In the genomic region with DNA sequence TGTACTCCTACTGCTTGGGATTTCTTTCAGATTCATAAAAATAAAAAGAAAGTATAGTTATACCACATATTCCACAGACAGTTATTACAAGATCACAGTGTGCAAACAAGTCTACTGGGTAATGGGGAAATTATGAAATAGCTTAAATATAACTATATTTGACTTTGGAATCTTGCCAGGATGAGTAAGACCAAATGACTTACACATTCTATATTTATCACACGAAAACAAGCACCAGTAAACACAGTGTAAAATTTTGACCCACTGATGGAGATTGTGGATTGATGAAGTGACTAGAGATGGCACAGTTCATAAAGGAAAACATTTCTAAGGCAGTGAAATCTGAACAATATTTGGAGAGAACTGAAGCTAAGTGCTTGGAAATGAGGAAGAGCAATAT, we compare ENCODE assay signal across 28 cellular contexts.
A peak's percentile ranks its signal among the peaks of the same experiment; 100 is the strongest.
DNase-seq lines count a peak whose midpoint lies in the region; ATAC-seq, FAIRE-seq and TF ChIP-seq lines count a peak whose summit lies in the region.
"Had no signal": no experiment of that assay in that cellular context is flagged by ENCODE, and none has a peak within 500 bp of the region (broad histone marks: within the 10 kb centered on the region; RNA-seq: fewer than 3 reads in every experiment).

No MANE protein-coding gene starts in this region.

- no peak for TF ChIP-seq POLR2A in NB4 (IDR thresholded peaks at IDR 0.05; ENCODE audit: extremely low read depth, insufficient read length)

- DNase-seq in CD14-positive monocyte (ENCODE audit: low spot score), result no peak
- peak; percentile 44 for DNase-seq in NB4 (ENCODE audit: low read depth)
- DNase-seq in astrocyte (ENCODE audit: low read depth), result peak; percentile 3
- DNase-seq in foreskin fibroblast, result peak; percentile 2 to 26
- DNase-seq in NCI-H2227 treated with DMSO at 0.1 percent for 48 hours (lab: John Stamatoyannopoulos, UW), result no peak
- DNase-seq in G401 (ENCODE audit: low spot score), result no peak
- DNase-seq: activated CD4-positive, alpha-beta T cell treated with anti-CD3 and anti-CD28 coated beads, Interleukin-2, amount 10 ng/mL, durations not matched to agents 7 days and 5 days; activated naive CD8-positive, alpha-beta T cell treated with anti-CD3 and anti-CD28 coated beads, Interleukin-2, amount 10 ng/mL, durations not matched to agents 7 days and 5 days; brain microvascular endothelial cell; Calu3; islet precursor cell; KG1; mucosa of descending colon; NCI-H1092; NCI-H1930; NCI-H226; substantia nigra; T-helper 2 cell; WERI-Rb-1 had no signal

- H3K4me3 Mint-ChIP-seq in CD14-positive monocyte, result peak overlapping the region in 1 of 2 donors; percentile 22
- no peak overlapping the region for H3K4me3 Mint-ChIP-seq in astrocyte (ENCODE audit: unreplicated experiment)
- H3K4me3 Mint-ChIP-seq: activated CD4-positive, alpha-beta T cell treated with anti-CD3 and anti-CD28 coated beads, Interleukin-2, amount 10 ng/mL, durations not matched to agents 7 days and 5 days; activated naive CD8-positive, alpha-beta T cell treated with anti-CD3 and anti-CD28 coated beads, Interleukin-2, amount 10 ng/mL, durations not matched to agents 7 days and 5 days had no signal

- no peaks in the 10 kb centered on the region for H3K36me3 ChIP-seq in astrocyte (ENCODE audit: insufficient read depth, low read length)
- H3K36me3 ChIP-seq: BLaER1, brain microvascular endothelial cell, gastroesophageal sphincter, WERI-Rb-1 had no signal

- no peak overlapping the region for H2AFZ ChIP-seq in astrocyte (ENCODE audit: low read depth, low read length)

- H3K36me3 Mint-ChIP-seq in CD14-positive monocyte (no peaks in the 10 kb centered on the region), astrocyte (ENCODE audit: low read depth, unreplicated experiment) (no peaks in the 10 kb centered on the region)
- H3K36me3 Mint-ChIP-seq: activated naive CD8-positive, alpha-beta T cell treated with anti-CD3 and anti-CD28 coated beads, Interleukin-2, amount 10 ng/mL, durations not matched to agents 7 days and 5 days had no signal

- ATAC-seq in HG02571 (IDR thresholded peaks at IDR 0.05; ENCODE audit: unreplicated experiment), result no peak
- ATAC-seq in HG02840 (IDR thresholded peaks at IDR 0.05; ENCODE audit: low FRiP score, unreplicated experiment), result no peak
- ATAC-seq: gastroesophageal sphincter, mucosa of descending colon had no signal

- in situ Hi-C loops in G401 (cut with HindIII; ENCODE audit: low sequenced_read_pairs), result no loop called here

- no peak overlapping the region for H3K4me2 ChIP-seq in astrocyte (ENCODE audit: low read length)
- H3K4me2 ChIP-seq: BLaER1 had no signal

- no peaks in the 10 kb centered on the region for H3K4me1 ChIP-seq in astrocyte (ENCODE audit: insufficient read depth, low read length)
- H3K4me1 ChIP-seq: gastroesophageal sphincter had no signal

- FAIRE-seq in astrocyte (lab: Jason Lieb, UNC), result no peak
- FAIRE-seq: RCC 7860, urothelium cell line had no signal

- H3K27ac Mint-ChIP-seq in CD14-positive monocyte (peak overlapping the region in 6 of 7 donors; percentile 61 to 88 (median 70)), astrocyte (ENCODE audit: unreplicated experiment) (no peak overlapping the region)
- H3K27ac Mint-ChIP-seq: activated CD4-positive, alpha-beta T cell treated with anti-CD3 and anti-CD28 coated beads, Interleukin-2, amount 10 ng/mL, durations not matched to agents 7 days and 5 days; activated naive CD8-positive, alpha-beta T cell treated with anti-CD3 and anti-CD28 coated beads, Interleukin-2, amount 10 ng/mL, durations not matched to agents 7 days and 5 days; activated T-helper 2 cell treated with anti-CD3 and anti-CD28 coated beads, Interferon-gamma antibody, Interleukin-2, Interleukin-4, amounts not matched to agents 10 μg/mL and 5 μg/mL and 100 μg/mL, durations not matched to agents 14 hours and 24 hours and 36 hours; progenitor cell of endocrine pancreas had no signal

- no peak overlapping the region for H3K9ac ChIP-seq in astrocyte (ENCODE audit: low read length)
- H3K9ac ChIP-seq: BLaER1 had no signal

- no peaks in the 10 kb centered on the region for H3K27me3 ChIP-seq in astrocyte (ENCODE audit: insufficient read depth, low read length)
- H3K27me3 ChIP-seq: BLaER1, brain microvascular endothelial cell, gastroesophageal sphincter had no signal

- H3K4me3 ChIP-seq in NB4 (ENCODE audit: low read depth, low read length) (no peak overlapping the region), astrocyte (ENCODE audit: insufficient read depth, low read depth, low read length) (no peak overlapping the region), foreskin fibroblast (ENCODE audit: low read depth in 1 of 2, low read length in 2 of 2) (no peak overlapping the region)
- H3K4me3 ChIP-seq: BLaER1, gastroesophageal sphincter, mucosa of descending colon, SK-N-MC had no signal

- H3K4me1 Mint-ChIP-seq in CD14-positive monocyte, result peaks cover 16% of the 10 kb centered on the region
- no peaks in the 10 kb centered on the region for H3K4me1 Mint-ChIP-seq in astrocyte (ENCODE audit: low read depth, unreplicated experiment)
- H3K4me1 Mint-ChIP-seq: activated CD4-positive, alpha-beta T cell treated with anti-CD3 and anti-CD28 coated beads, Interleukin-2, amount 10 ng/mL, durations not matched to agents 7 days and 5 days; activated naive CD8-positive, alpha-beta T cell treated with anti-CD3 and anti-CD28 coated beads, Interleukin-2, amount 10 ng/mL, durations not matched to agents 7 days and 5 days had no signal

- no peaks in the 10 kb centered on the region for H4K20me1 ChIP-seq in astrocyte (ENCODE audit: insufficient read depth, low read length)
- H4K20me1 ChIP-seq: BLaER1 had no signal

- H3K9me3 ChIP-seq in astrocyte (ENCODE audit: insufficient read depth, low read depth, low read length), result no peaks in the 10 kb centered on the region
- H3K9me3 ChIP-seq: gastroesophageal sphincter, mucosa of descending colon had no signal

- TF ChIP-seq CTCF in CD14-positive monocyte (IDR thresholded peaks at IDR 0.05) (no peak), NB4 (IDR thresholded peaks at IDR 0.05; ENCODE audit: low read depth, low read length) (no peak), astrocyte (IDR thresholded peaks at IDR 0.05; ENCODE audit: insufficient read depth, low read depth, low read length) (no peak), foreskin fibroblast (IDR thresholded peaks at IDR 0.05; ENCODE audit: low read depth, low read length) (no peak)

- H3K79me2 ChIP-seq in astrocyte (ENCODE audit: insufficient read depth, low read length), result no peaks in the 10 kb centered on the region

- H3K27me3 Mint-ChIP-seq in CD14-positive monocyte (ENCODE audit: low read depth in 3 of 3) (no peaks in the 10 kb centered on the region), astrocyte (ENCODE audit: low read depth, unreplicated experiment) (no peaks in the 10 kb centered on the region)
- H3K27me3 Mint-ChIP-seq: activated CD4-positive, alpha-beta T cell treated with anti-CD3 and anti-CD28 coated beads, Interleukin-2, amount 10 ng/mL, durations not matched to agents 7 days and 5 days; activated naive CD8-positive, alpha-beta T cell treated with anti-CD3 and anti-CD28 coated beads, Interleukin-2, amount 10 ng/mL, durations not matched to agents 7 days and 5 days; progenitor cell of endocrine pancreas had no signal

- H3K9me3 Mint-ChIP-seq in CD14-positive monocyte (peaks cover 2 to 10% (median 5%) of the 10 kb centered on the region in 7 donors), astrocyte (ENCODE audit: unreplicated experiment) (no peaks in the 10 kb centered on the region)

- H3K27ac ChIP-seq in astrocyte (ENCODE audit: low read depth, low read length), result no peak overlapping the region
- H3K27ac ChIP-seq: BLaER1, brain microvascular endothelial cell, gastroesophageal sphincter, SK-N-MC, WERI-Rb-1 had no signal

- intact Hi-C loops in CD14-positive monocyte (cut with micrococcal nuclease), result no loop called here

Comparison
In these comparisons a context has a peak if more than half of its experiments do, and no peak if none do; other contexts are left out.
1. DNase-seq: peak in NB4 (single experiment), astrocyte (single experiment) and foreskin fibroblast (2 of 2); none in CD14-positive monocyte (single experiment), NCI-H2227 treated with DMSO at 0.1 percent for 48 hours (single experiment) and G401 (single experiment).